In the genomic region with DNA sequence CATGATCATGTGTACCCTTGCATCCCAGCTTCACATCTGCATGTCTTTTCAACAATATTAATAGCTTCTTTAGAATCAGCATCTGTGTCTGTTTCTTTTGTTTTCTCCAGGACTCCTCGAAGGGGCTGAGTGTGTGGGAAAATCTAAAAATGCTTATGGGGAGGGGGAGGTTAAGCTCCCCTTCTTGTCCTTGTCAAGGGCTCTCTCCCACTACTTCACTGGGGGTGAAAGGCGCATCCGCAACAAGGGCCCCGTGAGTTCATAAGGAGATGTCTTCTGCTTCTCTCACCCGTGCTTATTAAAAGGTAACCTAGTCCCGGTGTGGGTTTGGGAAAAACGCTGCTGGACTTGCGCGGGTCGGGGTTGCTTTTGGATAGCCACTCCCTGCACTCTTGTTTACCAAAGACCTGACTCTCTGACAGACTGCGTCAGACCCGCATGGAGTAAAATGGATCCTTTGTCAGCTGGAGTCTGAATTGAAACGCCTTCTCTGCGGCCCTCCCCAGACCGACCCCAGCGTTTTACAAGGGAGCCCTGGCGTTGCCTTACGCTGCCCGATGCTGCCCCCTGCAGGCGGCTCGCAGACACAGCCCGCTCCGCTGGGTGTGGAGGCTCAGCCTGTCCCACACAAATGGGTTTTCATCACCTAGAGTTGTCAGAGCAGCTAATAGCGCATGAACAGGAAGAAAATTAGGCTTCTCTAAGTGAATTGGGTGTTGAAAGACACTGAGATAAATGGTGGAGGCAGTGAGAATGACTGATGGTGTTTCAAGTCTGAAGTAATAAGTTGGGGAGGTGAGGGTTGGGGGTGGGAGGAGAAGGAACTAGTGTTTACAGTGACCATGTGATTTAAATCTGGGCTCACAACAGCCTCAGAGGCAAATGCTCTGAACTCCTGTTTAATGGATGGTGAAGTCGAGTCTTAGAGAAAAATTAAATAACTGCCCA, we compare ENCODE assay signal across 1 cellular context.
A peak's percentile ranks its signal among the peaks of the same experiment; 100 is the strongest.
TF ChIP-seq lines count a peak whose summit lies in the region.

No MANE protein-coding gene starts in this region.

TF ChIP-seq in HEK293, 187 proteins besides CTCF, POLR2A, EP300 and RAD21 (continued from another document and continues in another):
- TF ChIP-seq PRDM10 (tag by site-specific recombination; IDR thresholded peaks at IDR 0.05) (peak; percentile 62), ZNF473 (tag by site-specific recombination; IDR thresholded peaks at IDR 0.05) (no peak), ZNF843 (tag by site-specific recombination; IDR thresholded peaks at IDR 0.05) (no peak), MEIS1 (CRISPR knock-in tag; IDR thresholded peaks at IDR 0.05; ENCODE audit: borderline replicate concordance) (no peak), ZNF624 (tag by site-specific recombination; IDR thresholded peaks at IDR 0.05) (no peak), ZNF223 (tag by site-specific recombination; IDR thresholded peaks at IDR 0.05) (no peak), ZSCAN16 (tag by site-specific recombination; IDR thresholded peaks at IDR 0.05) (peak; percentile 42; the same call in 1 of the 2 replicates), GLI2 (tag by site-specific recombination; IDR thresholded peaks at IDR 0.05; ENCODE audit: borderline replicate concordance, low read depth) (no peak), TCF7L2 (IDR thresholded peaks at IDR 0.05; ENCODE audit: borderline replicate concordance, low read depth, low read length) (no peak), ZNF510 (tag by site-specific recombination; IDR thresholded peaks at IDR 0.05; ENCODE audit: insufficient replicate concordance) (no peak), ZNF837 (tag by site-specific recombination; IDR thresholded peaks at IDR 0.05) (no peak), ZNF830 (tag by site-specific recombination; IDR thresholded peaks at IDR 0.05; ENCODE audit: low read depth) (no peak), ZNF132 (tag by site-specific recombination; IDR thresholded peaks at IDR 0.05; ENCODE audit: borderline replicate concordance) (no peak), ZNF2 (tag by site-specific recombination; IDR thresholded peaks at IDR 0.05) (peak; percentile 94), ZNF16 (tag by site-specific recombination; IDR thresholded peaks at IDR 0.05; ENCODE audit: low read depth) (no peak), ZNF426 (tag by site-specific recombination; IDR thresholded peaks at IDR 0.05) (no peak), KLF10 (tag by site-specific recombination; IDR thresholded peaks at IDR 0.05) (no peak; the same call in 1 of the 2 replicates), ZBTB44 (tag by site-specific recombination; IDR thresholded peaks at IDR 0.05) (no peak), ZNF658 (tag by site-specific recombination; IDR thresholded peaks at IDR 0.05) (no peak), REST (tag by site-specific recombination; IDR thresholded peaks at IDR 0.05) (peak; percentile 32; the same call in 1 of the 2 replicates), SP3 (tag by site-specific recombination; IDR thresholded peaks at IDR 0.05) (peak; percentile 28; the same call in 1 of the 2 replicates), PRDM6 (tag by site-specific recombination; IDR thresholded peaks at IDR 0.05) (no peak)
- TF ChIP-seq, protein P1, sequence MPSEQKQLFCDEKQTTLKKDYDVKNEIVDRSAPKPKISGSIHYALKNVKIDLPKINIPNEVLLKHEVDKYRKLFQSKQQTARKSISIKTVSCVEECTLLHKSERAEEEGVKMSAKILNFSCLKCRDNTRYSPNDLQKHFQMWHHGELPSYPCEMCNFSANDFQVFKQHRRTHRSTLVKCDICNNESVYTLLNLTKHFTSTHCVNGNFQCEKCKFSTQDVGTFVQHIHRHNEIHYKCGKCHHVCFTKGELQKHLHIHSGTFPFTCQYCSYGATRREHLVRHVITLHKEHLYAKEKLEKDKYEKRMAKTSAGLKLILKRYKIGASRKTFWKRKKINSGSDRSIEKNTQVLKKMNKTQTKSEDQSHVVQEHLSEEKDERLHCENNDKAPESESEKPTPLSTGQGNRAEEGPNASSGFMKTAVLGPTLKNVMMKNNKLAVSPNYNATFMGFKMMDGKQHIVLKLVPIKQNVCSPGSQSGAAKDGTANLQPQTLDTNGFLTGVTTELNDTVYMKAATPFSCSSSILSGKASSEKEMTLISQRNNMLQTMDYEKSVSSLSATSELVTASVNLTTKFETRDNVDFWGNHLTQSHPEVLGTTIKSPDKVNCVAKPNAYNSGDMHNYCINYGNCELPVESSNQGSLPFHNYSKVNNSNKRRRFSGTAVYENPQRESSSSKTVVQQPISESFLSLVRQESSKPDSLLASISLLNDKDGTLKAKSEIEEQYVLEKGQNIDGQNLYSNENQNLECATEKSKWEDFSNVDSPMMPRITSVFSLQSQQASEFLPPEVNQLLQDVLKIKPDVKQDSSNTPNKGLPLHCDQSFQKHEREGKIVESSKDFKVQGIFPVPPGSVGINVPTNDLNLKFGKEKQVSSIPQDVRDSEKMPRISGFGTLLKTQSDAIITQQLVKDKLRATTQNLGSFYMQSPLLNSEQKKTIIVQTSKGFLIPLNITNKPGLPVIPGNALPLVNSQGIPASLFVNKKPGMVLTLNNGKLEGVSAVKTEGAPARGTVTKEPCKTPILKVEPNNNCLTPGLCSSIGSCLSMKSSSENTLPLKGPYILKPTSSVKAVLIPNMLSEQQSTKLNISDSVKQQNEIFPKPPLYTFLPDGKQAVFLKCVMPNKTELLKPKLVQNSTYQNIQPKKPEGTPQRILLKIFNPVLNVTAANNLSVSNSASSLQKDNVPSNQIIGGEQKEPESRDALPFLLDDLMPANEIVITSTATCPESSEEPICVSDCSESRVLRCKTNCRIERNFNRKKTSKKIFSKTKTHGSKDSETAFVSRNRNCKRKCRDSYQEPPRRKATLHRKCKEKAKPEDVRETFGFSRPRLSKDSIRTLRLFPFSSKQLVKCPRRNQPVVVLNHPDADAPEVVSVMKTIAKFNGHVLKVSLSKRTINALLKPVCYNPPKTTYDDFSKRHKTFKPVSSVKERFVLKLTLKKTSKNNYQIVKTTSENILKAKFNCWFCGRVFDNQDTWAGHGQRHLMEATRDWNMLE (tag by site-specific recombination; conservative IDR thresholded peaks at IDR 0.05; ENCODE audit: low read depth), result no peak
- TF ChIP-seq, protein P2, sequence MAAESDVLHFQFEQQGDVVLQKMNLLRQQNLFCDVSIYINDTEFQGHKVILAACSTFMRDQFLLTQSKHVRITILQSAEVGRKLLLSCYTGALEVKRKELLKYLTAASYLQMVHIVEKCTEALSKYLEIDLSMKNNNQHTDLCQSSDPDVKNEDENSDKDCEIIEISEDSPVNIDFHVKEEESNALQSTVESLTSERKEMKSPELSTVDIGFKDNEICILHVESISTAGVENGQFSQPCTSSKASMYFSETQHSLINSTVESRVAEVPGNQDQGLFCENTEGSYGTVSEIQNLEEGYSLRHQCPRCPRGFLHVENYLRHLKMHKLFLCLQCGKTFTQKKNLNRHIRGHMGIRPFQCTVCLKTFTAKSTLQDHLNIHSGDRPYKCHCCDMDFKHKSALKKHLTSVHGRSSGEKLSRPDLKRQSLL (tag by site-specific recombination; IDR thresholded peaks at IDR 0.05), result no peak
- TF ChIP-seq, protein P3, sequence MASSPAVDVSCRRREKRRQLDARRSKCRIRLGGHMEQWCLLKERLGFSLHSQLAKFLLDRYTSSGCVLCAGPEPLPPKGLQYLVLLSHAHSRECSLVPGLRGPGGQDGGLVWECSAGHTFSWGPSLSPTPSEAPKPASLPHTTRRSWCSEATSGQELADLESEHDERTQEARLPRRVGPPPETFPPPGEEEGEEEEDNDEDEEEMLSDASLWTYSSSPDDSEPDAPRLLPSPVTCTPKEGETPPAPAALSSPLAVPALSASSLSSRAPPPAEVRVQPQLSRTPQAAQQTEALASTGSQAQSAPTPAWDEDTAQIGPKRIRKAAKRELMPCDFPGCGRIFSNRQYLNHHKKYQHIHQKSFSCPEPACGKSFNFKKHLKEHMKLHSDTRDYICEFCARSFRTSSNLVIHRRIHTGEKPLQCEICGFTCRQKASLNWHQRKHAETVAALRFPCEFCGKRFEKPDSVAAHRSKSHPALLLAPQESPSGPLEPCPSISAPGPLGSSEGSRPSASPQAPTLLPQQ (tag by site-specific recombination; IDR thresholded peaks at IDR 0.05), result peak; percentile 63
- TF ChIP-seq, protein P4, sequence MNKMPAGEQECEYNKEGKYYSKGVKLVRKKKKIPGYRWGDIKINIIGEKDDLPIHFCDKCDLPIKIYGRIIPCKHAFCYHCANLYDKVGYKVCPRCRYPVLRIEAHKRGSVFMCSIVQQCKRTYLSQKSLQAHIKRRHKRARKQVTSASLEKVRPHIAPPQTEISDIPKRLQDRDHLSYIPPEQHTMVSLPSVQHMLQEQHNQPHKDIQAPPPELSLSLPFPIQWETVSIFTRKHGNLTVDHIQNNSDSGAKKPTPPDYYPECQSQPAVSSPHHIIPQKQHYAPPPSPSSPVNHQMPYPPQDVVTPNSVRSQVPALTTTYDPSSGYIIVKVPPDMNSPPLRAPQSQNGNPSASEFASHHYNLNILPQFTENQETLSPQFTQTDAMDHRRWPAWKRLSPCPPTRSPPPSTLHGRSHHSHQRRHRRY (tag by site-specific recombination; IDR thresholded peaks at IDR 0.05), result no peak
